ENCODE assay signal across 8 cellular contexts in the genomic region with DNA sequence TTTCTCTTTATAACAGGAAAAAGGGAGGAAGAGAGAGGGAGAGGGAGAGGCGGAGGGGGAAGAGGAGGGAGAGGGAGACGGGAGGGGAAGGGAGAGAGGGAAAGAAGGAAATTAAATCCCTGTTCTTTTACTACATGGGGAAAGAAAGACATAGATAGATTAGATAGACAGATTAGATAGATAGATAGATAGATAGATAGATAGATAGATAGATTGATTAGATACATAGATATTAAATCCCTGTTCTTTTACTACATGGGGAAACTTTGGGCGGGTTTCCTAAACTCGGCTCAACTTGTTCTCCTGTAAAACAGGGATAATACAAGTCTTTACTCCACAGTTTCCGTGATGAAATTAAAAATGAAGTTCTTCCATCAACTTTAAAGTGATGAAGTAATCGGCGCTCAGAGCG. TPM values are rescaled to one million over a fixed set of nuclear protein-coding genes. Genes with fewer than 3 reads are reported as not detected.
A peak's percentile ranks its signal among the peaks of the same experiment; 100 is the strongest.
DNase-seq lines count a peak whose midpoint lies in the region; ATAC-seq and TF ChIP-seq lines count a peak whose summit lies in the region.

No MANE protein-coding gene starts in this region.

- H3K27me3 Mint-ChIP-seq in CD4-positive, CD25-positive, alpha-beta regulatory T cell, result no peaks in the 10 kb centered on the region
- H3K27me3 Mint-ChIP-seq in endothelial cell (ENCODE audit: unreplicated experiment), result peaks cover 2% of the 10 kb centered on the region
- peaks cover 8% of the 10 kb centered on the region for H3K27me3 Mint-ChIP-seq in neural progenitor cell (ENCODE audit: insufficient read depth, low read depth)

- no peak for ATAC-seq in CD4-positive, CD25-positive, alpha-beta regulatory T cell (ENCODE audit: low read depth in 2 of 2)
- ATAC-seq in HG03139 (IDR thresholded peaks at IDR 0.05; ENCODE audit: unreplicated experiment) (no peak), HG02884 (IDR thresholded peaks at IDR 0.05; ENCODE audit: unreplicated experiment) (no peak)

- H3K4me1 Mint-ChIP-seq in CD4-positive, CD25-positive, alpha-beta regulatory T cell, result peaks cover 21 to 60% (median 37%) of the 10 kb centered on the region in 4 donors
- H3K4me1 Mint-ChIP-seq in endothelial cell (ENCODE audit: unreplicated experiment), result peaks cover 20% of the 10 kb centered on the region
- peaks cover 11% of the 10 kb centered on the region for H3K4me1 Mint-ChIP-seq in neural progenitor cell

- H3K36me3 Mint-ChIP-seq in CD4-positive, CD25-positive, alpha-beta regulatory T cell, result peaks cover 25% of the 10 kb centered on the region
- H3K36me3 Mint-ChIP-seq in endothelial cell (ENCODE audit: low read depth, unreplicated experiment) (peaks cover 13% of the 10 kb centered on the region), neural progenitor cell (peaks cover 23% of the 10 kb centered on the region)

- no peaks in the 10 kb centered on the region for H3K9me3 ChIP-seq in CD4-positive, CD25-positive, alpha-beta regulatory T cell (ENCODE audit: control insufficient read depth in 2 of 2, low read length in 2 of 2)
- H3K9me3 ChIP-seq in NT2/D1 (ENCODE audit: insufficient read depth, low read length), result peaks cover 11% of the 10 kb centered on the region; the same call in 1 of the 2 replicates
- H3K9me3 ChIP-seq in neural progenitor cell (ENCODE audit: low read depth), result no peaks in the 10 kb centered on the region

- H3K4me3 Mint-ChIP-seq in CD4-positive, CD25-positive, alpha-beta regulatory T cell, result peak overlapping the region; percentile 94 to 98 (median 97)
- peak overlapping the region; percentile 91 for H3K4me3 Mint-ChIP-seq in endothelial cell (ENCODE audit: unreplicated experiment)
- H3K4me3 Mint-ChIP-seq in neural progenitor cell, result peak overlapping the region; percentile 100

- peak overlapping the region; percentile 91 for H3K4me3 ChIP-seq in CD4-positive, CD25-positive, alpha-beta regulatory T cell (ENCODE audit: low read depth, low read length)
- H3K4me3 ChIP-seq in NT2/D1 (ENCODE audit: insufficient read length, low read depth) (peak overlapping the region; percentile 98), neural progenitor cell (peak overlapping the region; percentile 81)

- peaks cover 40% of the 10 kb centered on the region for H3K4me1 ChIP-seq in CD4-positive, CD25-positive, alpha-beta regulatory T cell (ENCODE audit: control insufficient read depth, insufficient read depth, low read length, poor library complexity, severe bottlenecking)
- H3K4me1 ChIP-seq in NT2/D1 (ENCODE audit: insufficient read depth, insufficient read length), result peaks cover 5% of the 10 kb centered on the region
- no peaks in the 10 kb centered on the region for H3K4me1 ChIP-seq in neural progenitor cell

- H4K20me1 ChIP-seq in neural progenitor cell (ENCODE audit: low read depth), result peaks cover 24% of the 10 kb centered on the region

- H3K36me3 ChIP-seq in CD4-positive, CD25-positive, alpha-beta regulatory T cell (ENCODE audit: control insufficient read depth, insufficient read depth, low read length), result peaks cover 37% of the 10 kb centered on the region
- H3K36me3 ChIP-seq in NT2/D1 (ENCODE audit: insufficient read depth, insufficient read length, low read length) (peaks cover 49% of the 10 kb centered on the region), neural progenitor cell (peaks cover 9% of the 10 kb centered on the region)

- no peaks in the 10 kb centered on the region for H3K9me3 Mint-ChIP-seq in CD4-positive, CD25-positive, alpha-beta regulatory T cell
- no peaks in the 10 kb centered on the region for H3K9me3 Mint-ChIP-seq in endothelial cell (ENCODE audit: unreplicated experiment)
- H3K9me3 Mint-ChIP-seq in neural progenitor cell, result peaks cover 18% of the 10 kb centered on the region

- no peak for DNase-seq in CD4-positive, CD25-positive, alpha-beta regulatory T cell
- DNase-seq in NT2/D1 (ENCODE audit: low read depth, low spot score) (no peak), endothelial cell (ENCODE audit: low spot score) (no peak), neural progenitor cell (ENCODE audit: low spot score) (no peak), NCI-H2029 treated with DMSO at 0.1 percent for 48 hours (lab: John Stamatoyannopoulos, UW) (no peak)
- DNase-seq in effector CD8-positive, alpha-beta T cell (lab: John Stamatoyannopoulos, UW), result no peak

- TF ChIP-seq CTCF in endothelial cell (IDR thresholded peaks at IDR 0.05; ENCODE audit: unreplicated experiment), result no peak
- no peak for TF ChIP-seq CTCF in neural progenitor cell (IDR thresholded peaks at IDR 0.05)

- H3K9ac ChIP-seq in NT2/D1 (ENCODE audit: insufficient read length, low read depth) (peak overlapping the region; percentile 96), neural progenitor cell (peak overlapping the region; percentile 83)

- no peaks in the 10 kb centered on the region for H3F3A ChIP-seq in neural progenitor cell (ENCODE audit: low read depth)

- H3K79me2 ChIP-seq in neural progenitor cell (ENCODE audit: low read depth), result peaks cover 57% of the 10 kb centered on the region

- no peak overlapping the region for H2AFZ ChIP-seq in neural progenitor cell (replicated peaks)

- peak overlapping the region; percentile 85 for H3K4me2 ChIP-seq in neural progenitor cell

- H3K27ac Mint-ChIP-seq in CD4-positive, CD25-positive, alpha-beta regulatory T cell, result peak overlapping the region in 2 of 3 donors; percentile 25 to 94
- peak overlapping the region; percentile 86 for H3K27ac Mint-ChIP-seq in endothelial cell (ENCODE audit: unreplicated experiment)
- no peak overlapping the region for H3K27ac Mint-ChIP-seq in neural progenitor cell

- peak overlapping the region; percentile 84 for H3K27ac ChIP-seq in CD4-positive, CD25-positive, alpha-beta regulatory T cell (ENCODE audit: insufficient read depth, low read length, poor library complexity, severe bottlenecking)
- H3K27ac ChIP-seq in neural progenitor cell, result no peak overlapping the region

- H3K27me3 ChIP-seq in CD4-positive, CD25-positive, alpha-beta regulatory T cell (ENCODE audit: control insufficient read depth, insufficient read depth, low read length), result no peaks in the 10 kb centered on the region
- H3K27me3 ChIP-seq in NT2/D1 (ENCODE audit: insufficient read depth, insufficient read length) (no peaks in the 10 kb centered on the region), neural progenitor cell (peaks cover 9% of the 10 kb centered on the region)

RNA-seq across cellular contexts. Expression of a gene that starts 0.7 kb away (rescaled TPM):
- total RNA-seq in CD4-positive, CD25-positive, alpha-beta regulatory T cell, result 48.5 TPM
- 10 to 100 TPM; 17.8 to 29.5 (median 21.6) TPM for polyA plus RNA-seq in CD4-positive, CD25-positive, alpha-beta regulatory T cell
- total RNA-seq in endothelial cell (ENCODE audit: unreplicated experiment), result 43.8 TPM
- 55.7 and 61.5 TPM in 2 replicates for total RNA-seq in neural progenitor cell (ENCODE audit: low replicate concordance)

RNA-seq across cellular contexts. Expression of a gene that starts 34.6 kb away (rescaled TPM):
- 50.0 TPM for total RNA-seq in CD4-positive, CD25-positive, alpha-beta regulatory T cell
- polyA plus RNA-seq in CD4-positive, CD25-positive, alpha-beta regulatory T cell, result 10 to 100 TPM; 15.6 to 21.3 (median 20.8) TPM
- total RNA-seq in endothelial cell (ENCODE audit: unreplicated experiment), result 12.3 TPM
- total RNA-seq in neural progenitor cell (ENCODE audit: low replicate concordance), result 0.04 and 0.31 TPM in 2 replicates

RNA-seq across cellular contexts. Expression of a gene that starts 59.1 kb away (rescaled TPM):
- total RNA-seq in CD4-positive, CD25-positive, alpha-beta regulatory T cell, result 202 TPM
- polyA plus RNA-seq in CD4-positive, CD25-positive, alpha-beta regulatory T cell, result 100 to 1,000 TPM; 147 to 156 (median 152) TPM
- total RNA-seq in endothelial cell (ENCODE audit: unreplicated experiment) (153 TPM), neural progenitor cell (ENCODE audit: low replicate concordance) (117 and 138 TPM in 2 replicates)

Comparison
In these comparisons a context has a peak if more than half of its experiments do, and no peak if none do; other contexts are left out.
1. RNA of a gene that starts 34.6 kb away (total RNA-seq): 50.0 TPM in CD4-positive, CD25-positive, alpha-beta regulatory T cell (single experiment) and 12.3 TPM in endothelial cell (single experiment); 0.04 to 0.31 TPM in neural progenitor cell; every median in the first group is over 10 times any median in the second.
2. Peak in every context shown above with its lines, with median percentiles within 50 percentile points of each other: H3K4me3 ChIP-seq and H3K4me3 Mint-ChIP-seq.